ENCODE assay signal across 9 cellular contexts in the genomic region with DNA sequence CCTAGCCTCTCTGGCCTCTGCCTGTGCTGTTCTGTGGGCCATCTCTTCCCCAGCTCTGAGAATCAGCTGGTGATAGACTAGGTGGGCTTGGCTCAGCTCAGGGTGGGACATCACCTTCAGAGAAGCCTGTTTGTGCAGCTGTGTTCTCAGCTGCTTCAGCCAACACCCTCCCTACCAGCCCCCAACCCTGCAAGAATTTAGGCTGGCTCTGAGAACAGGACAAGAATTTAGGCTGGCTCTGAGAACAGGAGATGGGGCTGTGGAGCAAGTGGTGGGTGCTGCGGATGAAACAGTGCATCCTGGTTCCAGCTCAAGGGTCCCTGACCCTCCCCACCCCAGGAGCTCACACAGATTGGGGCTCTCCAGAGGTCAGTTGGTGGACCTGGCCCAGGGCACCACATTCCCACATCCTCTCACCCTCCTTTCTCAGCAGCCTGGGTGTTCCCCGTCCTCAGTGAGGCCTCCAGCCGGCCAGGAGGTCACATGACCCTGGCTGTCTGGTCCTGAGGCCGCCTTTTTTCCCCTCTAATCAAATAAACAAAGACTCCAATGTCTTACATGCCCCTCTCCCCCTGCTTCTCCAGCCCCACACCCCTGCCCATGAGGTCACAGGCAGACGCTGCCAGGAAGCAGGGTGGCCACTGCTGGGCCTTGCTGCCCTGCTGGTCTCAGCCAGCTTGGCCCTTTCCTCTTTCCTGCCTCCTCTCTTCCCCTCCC. TPM values are rescaled to one million over a fixed set of nuclear protein-coding genes. Genes with fewer than 3 reads are reported as not detected.
DNase-seq lines count a peak whose midpoint lies in the region; ATAC-seq and TF ChIP-seq lines count a peak whose summit lies in the region.
"Had no signal": no experiment of that assay in that cellular context is flagged by ENCODE, and none has a peak within 500 bp of the region (broad histone marks: within the 10 kb centered on the region; RNA-seq: fewer than 3 reads in every experiment).

No MANE protein-coding gene starts in this region.

- H3K4me3 ChIP-seq in NT2/D1 (ENCODE audit: insufficient read length, low read depth) = no peak overlapping the region
- H3K4me3 ChIP-seq in Caco-2 (ENCODE audit: low read depth, low read length) = no peak overlapping the region

- H3K36me3 ChIP-seq in NT2/D1 (ENCODE audit: insufficient read depth, insufficient read length, low read length) (peaks cover 89% of the 10 kb centered on the region), Caco-2 (ENCODE audit: control insufficient read depth, insufficient read depth, low read length) (no peaks in the 10 kb centered on the region)

- H3K4me1 ChIP-seq in NT2/D1 (ENCODE audit: insufficient read depth, insufficient read length) = peaks cover 44% of the 10 kb centered on the region
- 0 out of 2 replicates have a peak, but pooled peaks cover 10% of the 10 kb centered on the region for H3K4me1 ChIP-seq in Caco-2

- no peaks in the 10 kb centered on the region for H3K9me3 Mint-ChIP-seq in naive thymus-derived CD8-positive, alpha-beta T cell
- H3K9me3 Mint-ChIP-seq in Caco-2 (ENCODE audit: unreplicated experiment) = no peaks in the 10 kb centered on the region

- H3K27me3 ChIP-seq in NT2/D1 (ENCODE audit: insufficient read depth, insufficient read length) = no peaks in the 10 kb centered on the region
- H3K27me3 ChIP-seq in Caco-2 (replicated peaks; ENCODE audit: control insufficient read depth, insufficient read depth, low read length) = no peaks in the 10 kb centered on the region

- intact Hi-C loops in Caco-2 (cut with micrococcal nuclease; ENCODE audit: unreplicated experiment) = no loop called here

- peak overlapping the region in 7 of 10 donors; percentile 5 to 52 (median 20) for H3K4me3 Mint-ChIP-seq in naive thymus-derived CD8-positive, alpha-beta T cell
- H3K4me3 Mint-ChIP-seq in Caco-2 (ENCODE audit: unreplicated experiment) = no peak overlapping the region

- H3K27ac ChIP-seq in epithelial cell of prostate = peak overlapping the region; percentile 2

- CTCF ChIA-PET in Caco-2 (lab: Charles Lee) = no interaction called here

- peak; percentile 58 for DNase-seq in AG08396 (ENCODE audit: low spot score)
- no peak for DNase-seq in NT2/D1 (ENCODE audit: low read depth, low spot score)
- DNase-seq in epithelial cell of prostate (ENCODE audit: low read depth, low spot score) = no peak
- no peak for DNase-seq in naive thymus-derived CD8-positive, alpha-beta T cell
- DNase-seq in Caco-2 = no peak
- no peak for DNase-seq in NAMALWA (ENCODE audit: low spot score)
- DNase-seq: activated CD4-positive, alpha-beta T cell treated with anti-CD3 and anti-CD28 coated beads, Interleukin-2, amount 50 U/mL, for 48 hours had no signal

- peak overlapping the region; percentile 25 to 90 (median 68) for H3K27ac Mint-ChIP-seq in naive thymus-derived CD8-positive, alpha-beta T cell
- H3K27ac Mint-ChIP-seq in Caco-2 (ENCODE audit: unreplicated experiment) = no peak overlapping the region

- BruUV-seq in Caco-2 (replicated peaks; lab: Mats Ljungman, UMichigan) = no TSS peak

- POLR2A ChIA-PET in naive thymus-derived CD8-positive, alpha-beta T cell (lab: Charles Lee) = interaction anchor here (1.1 kb wide), 1 partner anchor 13 kb away, joined by 4 read pairs; no protein-coding TSS in a partner anchor
- POLR2A ChIA-PET in Caco-2 (lab: Charles Lee) = no interaction called here

- peak overlapping the region; percentile 53 for H3K9ac ChIP-seq in NT2/D1 (ENCODE audit: insufficient read length, low read depth)

- no peaks in the 10 kb centered on the region for H3K9me3 ChIP-seq in NT2/D1 (ENCODE audit: insufficient read depth, low read length)
- no peaks in the 10 kb centered on the region for H3K9me3 ChIP-seq in Caco-2

- no peak for ATAC-seq in naive thymus-derived CD8-positive, alpha-beta T cell
- no peak for ATAC-seq in HG03378 (IDR thresholded peaks at IDR 0.05; ENCODE audit: unreplicated experiment)
- ATAC-seq in GM19395 (IDR thresholded peaks at IDR 0.05; ENCODE audit: unreplicated experiment) = no peak

- TF ChIP-seq CTCF in Caco-2 (IDR thresholded peaks at IDR 0.05; ENCODE audit: insufficient read depth in 1 of 2, low read depth in 1 of 2, low read length in 1 of 2, severe bottlenecking in 1 of 2, unreplicated experiment in 1 of 2) = no peak

- H3K27me3 Mint-ChIP-seq in naive thymus-derived CD8-positive, alpha-beta T cell = no peaks in the 10 kb centered on the region
- H3K27me3 Mint-ChIP-seq in Caco-2 (ENCODE audit: insufficient read depth, unreplicated experiment) = no peaks in the 10 kb centered on the region

- peaks cover 0 to 65% (median 0%) of the 10 kb centered on the region in 3 donors for H3K36me3 Mint-ChIP-seq in naive thymus-derived CD8-positive, alpha-beta T cell
- H3K36me3 Mint-ChIP-seq in Caco-2 (ENCODE audit: insufficient read depth, unreplicated experiment) = no peaks in the 10 kb centered on the region

- H3K4me1 Mint-ChIP-seq in naive thymus-derived CD8-positive, alpha-beta T cell = peaks cover 27 to 60% (median 56%) of the 10 kb centered on the region in 4 donors
- H3K4me1 Mint-ChIP-seq in Caco-2 (ENCODE audit: low read depth, unreplicated experiment) = peaks cover 14% of the 10 kb centered on the region

RNA-seq across cellular contexts. Expression of a gene that starts 14.9 kb away (rescaled TPM):
- total RNA-seq in naive thymus-derived CD8-positive, alpha-beta T cell = 1 to 10 TPM; 8.6 TPM
- 10 to 100 TPM in 2 of 3 donors, 1 to 10 TPM in 1; 8.9 to 19.3 (median 12.0) TPM for polyA plus RNA-seq in naive thymus-derived CD8-positive, alpha-beta T cell
- 4.5 and 4.9 TPM in 2 replicates for total RNA-seq in Caco-2 (2022)

RNA-seq across cellular contexts. Expression of a gene that starts 31.1 kb away (rescaled TPM):
- total RNA-seq in naive thymus-derived CD8-positive, alpha-beta T cell = under 1 TPM in 1 of 2 experiments, not detected in 1; 0.52 TPM
- under 1 TPM in 2 of 3 donors, not detected in 1; 0.15 to 0.68 TPM for polyA plus RNA-seq in naive thymus-derived CD8-positive, alpha-beta T cell
- 45.8 and 47.9 TPM in 2 replicates for total RNA-seq in Caco-2 (2022)

RNA-seq across cellular contexts. Expression of a gene that starts 55.1 kb away (rescaled TPM):
- total RNA-seq in naive thymus-derived CD8-positive, alpha-beta T cell = 1 to 10 TPM; 5.4 to 6.0 TPM
- polyA plus RNA-seq in naive thymus-derived CD8-positive, alpha-beta T cell = 1 to 10 TPM in 2 of 3 donors, under 1 TPM in 1; 0.06 to 2.2 (median 1.3) TPM
- total RNA-seq in Caco-2 (2022) = 1.3 and 1.6 TPM in 2 replicates

Comparison
In these comparisons a context has a peak if more than half of its experiments do, and no peak if none do; other contexts are left out.
1. RNA of a gene that starts 31.1 kb away (total RNA-seq): 45.8 to 47.9 TPM in Caco-2; 0.52 TPM in naive thymus-derived CD8-positive, alpha-beta T cell; every median in the first group is over 10 times any median in the second.